Comparison of ENCODE assay signal across 12 cellular contexts in genomic region chr4:59247032-59247431, GRCh38.
A peak's percentile ranks its signal among the peaks of the same experiment; 100 is the strongest.
DNase-seq lines count a peak whose midpoint lies in the region; FAIRE-seq and TF ChIP-seq lines count a peak whose summit lies in the region.
"Had no signal": no experiment of that assay in that cellular context is flagged by ENCODE, and none has a peak within 500 bp of the region (broad histone marks: within the 10 kb centered on the region; RNA-seq: fewer than 3 reads in every experiment).

No MANE protein-coding gene starts in this region.

- DNase-seq in GM20000 (ENCODE audit: low spot score) (peak; percentile 2), NCI-H146 (lab: John Stamatoyannopoulos, UW) (peak; percentile 16), dorsolateral prefrontal cortex (no peak), neural crest cell (ENCODE audit: low read depth, low spot score) (no peak), cerebellar cortex (ENCODE audit: low spot score) (no peak), ecto neural progenitor cell (ENCODE audit: low spot score) (no peak), GM19239 (ENCODE audit: insufficient read length, low spot score) (no peak)
- DNase-seq: EL, head of caudate nucleus, naive B cell, NCI-H2227 treated with DMSO at 0.1 percent for 48 hours, T-helper 17 cell had no signal

- H3K27me3 ChIP-seq in dorsolateral prefrontal cortex: no peaks in the 10 kb centered on the region

- H3K9me3 Mint-ChIP-seq in neural crest cell: peaks cover 9% of the 10 kb centered on the region

- intact Hi-C loops in dorsolateral prefrontal cortex (cut with DNase I): loop anchor here (5.0 to 10.0 kb wide), 2 partner anchors 955 to 958 kb away; no protein-coding TSS in a partner anchor

- H3K4me3 Mint-ChIP-seq in neural crest cell: no peak overlapping the region
- H3K4me3 Mint-ChIP-seq: naive B cell, T-helper 17 cell had no signal

- H3K27ac ChIP-seq in dorsolateral prefrontal cortex: no peak overlapping the region

- H3K4me3 ChIP-seq in dorsolateral prefrontal cortex: no peak overlapping the region

- H3K36me3 Mint-ChIP-seq in neural crest cell (ENCODE audit: low read depth): peaks cover 3% of the 10 kb centered on the region
- H3K36me3 Mint-ChIP-seq: naive B cell had no signal

- TF ChIP-seq CTCF in GM20000 (IDR thresholded peaks at IDR 0.05; ENCODE audit: extremely low read depth, missing control alignments): no peak
- TF ChIP-seq CTCF in dorsolateral prefrontal cortex (IDR thresholded peaks at IDR 0.05 in 54 of 56, conservative IDR thresholded peaks at IDR 0.05 in 2 of 56; ENCODE audit: low read depth in 1 of 56, partially characterized antibody in 56 of 56): peak in 55 of 56 donors; percentile 25 to 80 (median 63)
- peak; percentile 65 for TF ChIP-seq CTCF in neural crest cell (conservative IDR thresholded peaks at IDR 0.05)

- no peak overlapping the region for H3K27ac Mint-ChIP-seq in neural crest cell (ENCODE audit: unreplicated experiment)
- H3K27ac Mint-ChIP-seq: T-helper 17 cell had no signal

- H3K27me3 Mint-ChIP-seq in neural crest cell (ENCODE audit: low read depth): no peaks in the 10 kb centered on the region
- H3K27me3 Mint-ChIP-seq: naive B cell, T-helper 17 cell had no signal

- no peaks in the 10 kb centered on the region for H3K4me1 Mint-ChIP-seq in neural crest cell
- H3K4me1 Mint-ChIP-seq: naive B cell, T-helper 17 cell had no signal

- FAIRE-seq in GM19239 (lab: Jason Lieb, UNC): no peak

Comparison
In these comparisons a context has a peak if more than half of its experiments do, and no peak if none do; other contexts are left out.
1. DNase-seq: peak in GM20000 (single experiment) and NCI-H146 (single experiment); none in dorsolateral prefrontal cortex (0 of 10), neural crest cell (single experiment), cerebellar cortex (single experiment), ecto neural progenitor cell (single experiment) and GM19239 (single experiment).